In genomic region chr5:133454442-133454841, GRCh38 we compare ENCODE assay signal across 30 cellular contexts.
"Had no signal": no experiment of that assay in that cellular context is flagged by ENCODE, and none has a peak within 500 bp of the region (broad histone marks: within the 10 kb centered on the region; RNA-seq: fewer than 3 reads in every experiment).

No MANE protein-coding gene starts in this region.

- H3K27ac Mint-ChIP-seq: naive B cell; natural killer cell; nephron progenitor cell; neural progenitor cell; progenitor cell of endocrine pancreas; stimulated activated memory B cell treated with anti-CD40 and anti-IgM and Interleukin-4, amounts not matched to agents 10 μg/mL and 1 μg/mL and 100 μg/mL, for 72 hours; stimulated activated naive CD8-positive, alpha-beta T cell treated with anti-CD3 and anti-CD28 coated beads, Interleukin-15, amount 100 ng/mL, for 72 hours had no signal

- ATAC-seq: left colon; left lung; lower lobe of right lung; natural killer cell; right lobe of liver; stimulated activated memory B cell treated with anti-CD40 and anti-IgM and Interleukin-4, amounts not matched to agents 10 μg/mL and 1 μg/mL and 100 μg/mL, for 72 hours; stimulated activated naive CD8-positive, alpha-beta T cell treated with anti-CD3 and anti-CD28 coated beads, Interleukin-15, amount 100 ng/mL, for 72 hours had no signal

- DNase-seq: hippocampal formation; kidney; left colon; left lung; lower lobe of right lung; mammary epithelial cell; mesenchymal stem cell; naive B cell; natural killer cell; nephron progenitor cell; occipital lobe; right lobe of liver; stimulated activated CD4-positive, alpha-beta T cell treated with anti-CD3 and anti-CD28 coated beads, Interleukin-1b, Interleukin-23, amount 100 ng/mL, for 48 hours; stimulated activated CD4-positive, alpha-beta T cell treated with anti-CD3 and anti-CD28 coated beads, Interleukin-2, amount 100 ng/mL, for 48 hours; stimulated activated CD4-positive, alpha-beta T cell treated with anti-CD3 and anti-CD28 coated beads, Interleukin-4, amount 100 ng/mL, for 4 hours; stimulated activated CD8-positive, alpha-beta memory T cell treated with anti-CD3 and anti-CD28 coated beads, Interleukin-4, amount 100 ng/mL, for 48 hours; stimulated activated naive CD4-positive, alpha-beta T cell treated with Interleukin-2 at 50 U/mL for 16 hours; stimulated activated naive CD8-positive, alpha-beta T cell treated with anti-CD3 and anti-CD28 coated beads, Interleukin-15, amount 100 ng/mL, for 72 hours; substantia nigra; testis; thyroid gland; transverse colon; upper lobe of left lung had no signal

- H3K9me3 ChIP-seq: left lung, lower lobe of right lung, neutrophil, right atrium auricular region, right lobe of liver, testis, thyroid gland, transverse colon, upper lobe of left lung, vagina had no signal

- H3K9me3 Mint-ChIP-seq: naive B cell; natural killer cell; nephron progenitor cell; neural progenitor cell; stimulated activated memory B cell treated with anti-CD40 and anti-IgM and Interleukin-4, amounts not matched to agents 10 μg/mL and 1 μg/mL and 100 μg/mL, for 72 hours; stimulated activated naive CD8-positive, alpha-beta T cell treated with anti-CD3 and anti-CD28 coated beads, Interleukin-15, amount 100 ng/mL, for 72 hours had no signal

- H3K36me3 Mint-ChIP-seq: naive B cell; natural killer cell; neural progenitor cell; stimulated activated memory B cell treated with anti-CD40 and anti-IgM and Interleukin-4, amounts not matched to agents 10 μg/mL and 1 μg/mL and 100 μg/mL, for 72 hours had no signal

- H3K4me3 Mint-ChIP-seq: naive B cell; natural killer cell; nephron progenitor cell; neural progenitor cell; stimulated activated memory B cell treated with anti-CD40 and anti-IgM and Interleukin-4, amounts not matched to agents 10 μg/mL and 1 μg/mL and 100 μg/mL, for 72 hours; stimulated activated naive CD8-positive, alpha-beta T cell treated with anti-CD3 and anti-CD28 coated beads, Interleukin-15, amount 100 ng/mL, for 72 hours had no signal

- H3K4me1 Mint-ChIP-seq: naive B cell; natural killer cell; stimulated activated memory B cell treated with anti-CD40 and anti-IgM and Interleukin-4, amounts not matched to agents 10 μg/mL and 1 μg/mL and 100 μg/mL, for 72 hours; stimulated activated naive CD8-positive, alpha-beta T cell treated with anti-CD3 and anti-CD28 coated beads, Interleukin-15, amount 100 ng/mL, for 72 hours had no signal

- FAIRE-seq: islet of Langerhans, kidney had no signal
